In the genomic region with DNA sequence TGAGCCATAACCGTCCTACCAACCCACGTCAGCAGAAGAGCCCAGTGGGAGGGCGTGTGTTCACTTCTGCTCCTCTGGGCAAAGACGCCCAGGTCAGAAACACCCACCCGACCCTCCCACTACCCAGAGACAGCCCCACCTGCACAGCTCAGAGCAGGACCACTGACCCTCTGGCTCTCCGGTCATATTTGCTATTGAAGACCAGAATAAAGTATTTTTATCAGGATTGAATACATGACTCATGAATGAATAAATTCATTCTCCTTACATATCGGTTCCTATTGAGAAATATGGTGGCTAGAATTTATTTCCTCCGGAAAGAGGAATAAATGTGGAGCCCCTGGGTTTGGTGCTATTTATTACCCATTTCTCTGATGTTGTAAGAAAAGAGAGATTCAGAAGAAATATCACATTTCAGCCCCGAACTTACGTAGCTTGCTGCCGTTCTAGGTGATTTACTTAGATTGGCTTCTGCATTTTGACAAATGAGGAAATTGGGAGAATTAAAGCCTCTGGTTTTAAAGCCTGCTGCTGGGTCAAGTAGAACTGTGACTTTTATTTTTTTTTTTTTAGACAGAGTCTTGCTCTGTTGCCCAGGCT, we compare ENCODE assay signal across 8 cellular contexts. TPM values are rescaled to one million over a fixed set of nuclear protein-coding genes. Genes with fewer than 3 reads are reported as not detected.
DNase-seq lines count a peak whose midpoint lies in the region; ATAC-seq and TF ChIP-seq lines count a peak whose summit lies in the region.

No MANE protein-coding gene starts in this region.

- H3K27ac Mint-ChIP-seq in activated naive CD4-positive, alpha-beta T cell treated with anti-CD3 and anti-CD28 coated beads, Interleukin-2, amount 50 U/mL, for 24 hours = no peak overlapping the region
- H3K27ac Mint-ChIP-seq in type B pancreatic cell = no peak overlapping the region

- peak; percentile 37 for TF ChIP-seq CTCF in Panc1 (IDR thresholded peaks at IDR 0.05)
- no peak for TF ChIP-seq CTCF in gastroesophageal sphincter (IDR thresholded peaks at IDR 0.05)
- no peak for TF ChIP-seq CTCF in type B pancreatic cell (conservative IDR thresholded peaks at IDR 0.05)

- CTCF ChIA-PET in Panc1 (lab: Charles Lee) = no interaction called here

- H3K27me3 ChIP-seq in Panc1 (ENCODE audit: control insufficient read depth, insufficient read depth, low read length) = peaks cover 5% of the 10 kb centered on the region
- peaks cover 26% of the 10 kb centered on the region for H3K27me3 ChIP-seq in gastroesophageal sphincter

- H3K4me3 ChIP-seq in Panc1 (ENCODE audit: low read depth in 2 of 2, low read length in 2 of 2) = peak overlapping the region in 1 of 2 experiments; percentile 49; a peak in 1 of 4 replicates
- H3K4me3 ChIP-seq in gastroesophageal sphincter = peak overlapping the region in 1 of 2 donors; percentile 39

- TF ChIP-seq POLR2A in gastroesophageal sphincter (IDR thresholded peaks at IDR 0.05) = no peak

- no peaks in the 10 kb centered on the region for H3K9me3 ChIP-seq in Panc1 (ENCODE audit: control insufficient read depth, insufficient read depth, low read depth, low read length)
- peaks cover 0 to 11% (median 0%) of the 10 kb centered on the region in 3 donors for H3K9me3 ChIP-seq in gastroesophageal sphincter

- H3K4me1 ChIP-seq in Panc1 (ENCODE audit: control insufficient read depth, insufficient read depth, low read length) (no peaks in the 10 kb centered on the region; the same call in 1 of the 2 replicates), gastroesophageal sphincter (peaks cover 0 to 13% (median 4%) of the 10 kb centered on the region in 3 donors)

- H3K27ac ChIP-seq in Panc1 (ENCODE audit: low read length) (no peak overlapping the region), gastroesophageal sphincter (no peak overlapping the region)

- TF ChIP-seq EP300 in gastroesophageal sphincter (IDR thresholded peaks at IDR 0.05) = no peak

- no TSS peak for BruUV-seq in Panc1 (replicated peaks; lab: Mats Ljungman, UMichigan)

- H3K27me3 Mint-ChIP-seq in activated naive CD4-positive, alpha-beta T cell treated with anti-CD3 and anti-CD28 coated beads, Interleukin-2, amount 50 U/mL, for 24 hours = no peaks in the 10 kb centered on the region
- peaks cover 30% of the 10 kb centered on the region for H3K27me3 Mint-ChIP-seq in type B pancreatic cell

- WGBS in gastroesophageal sphincter (ENCODE audit: low coverage in 1 of 2), 2 donors = 39 to 46% methylated on average over 6 to 8 of the region's 11 CpGs

- no peaks in the 10 kb centered on the region for H3K36me3 Mint-ChIP-seq in activated naive CD4-positive, alpha-beta T cell treated with anti-CD3 and anti-CD28 coated beads, Interleukin-2, amount 50 U/mL, for 24 hours
- H3K36me3 Mint-ChIP-seq in type B pancreatic cell = no peaks in the 10 kb centered on the region

- H3K4me3 Mint-ChIP-seq in activated naive CD4-positive, alpha-beta T cell treated with anti-CD3 and anti-CD28 coated beads, Interleukin-2, amount 50 U/mL, for 24 hours = peak overlapping the region; percentile 87
- peak overlapping the region; percentile 81 for H3K4me3 Mint-ChIP-seq in type B pancreatic cell

- no peak; the same call in 1 of the 2 replicates for ATAC-seq in Panc1
- peak; percentile 3 for ATAC-seq in gastroesophageal sphincter
- ATAC-seq in GM19455 (IDR thresholded peaks at IDR 0.05; ENCODE audit: unreplicated experiment) = no peak
- ATAC-seq in HG03280 (IDR thresholded peaks at IDR 0.05; ENCODE audit: unreplicated experiment) = no peak

- H3K36me3 ChIP-seq in Panc1 (ENCODE audit: control insufficient read depth, insufficient read depth, low read length) (no peaks in the 10 kb centered on the region), gastroesophageal sphincter (no peaks in the 10 kb centered on the region)

- no peak for DNase-seq in activated naive CD4-positive, alpha-beta T cell treated with anti-CD3 and anti-CD28 coated beads, Interleukin-2, amount 50 U/mL, for 16 hours
- no peak for DNase-seq in Panc1 (ENCODE audit: low read depth, low spot score)
- DNase-seq in type B pancreatic cell (ENCODE audit: extremely low spot score, unreplicated experiment) = no peak
- DNase-seq in GM19240 (ENCODE audit: insufficient read length, low spot score) = no peak

- POLR2A ChIA-PET in Panc1 (lab: Charles Lee) = interaction anchor here (0.7 kb wide), 1 partner anchor 10 kb away, joined by 3 read pairs; no protein-coding TSS in a partner anchor

- intact Hi-C loops in Panc1 (cut with micrococcal nuclease; ENCODE audit: unreplicated experiment) = loop anchor here (2.0 kb wide), 1 partner anchor 35 kb away; no protein-coding TSS in a partner anchor

- no peaks in the 10 kb centered on the region for H3K9me3 Mint-ChIP-seq in activated naive CD4-positive, alpha-beta T cell treated with anti-CD3 and anti-CD28 coated beads, Interleukin-2, amount 50 U/mL, for 24 hours
- peaks cover 11% of the 10 kb centered on the region for H3K9me3 Mint-ChIP-seq in type B pancreatic cell

- in situ Hi-C loops in Panc1 (cut with HindIII; ENCODE audit: low pct_unique_long_range_greater_than_20kb, low sequenced_read_pairs) = no loop called here

- H3K4me1 Mint-ChIP-seq in activated naive CD4-positive, alpha-beta T cell treated with anti-CD3 and anti-CD28 coated beads, Interleukin-2, amount 50 U/mL, for 24 hours = peaks cover 46% of the 10 kb centered on the region
- H3K4me1 Mint-ChIP-seq in type B pancreatic cell (ENCODE audit: unreplicated experiment) = peaks cover 8% of the 10 kb centered on the region

RNA-seq across cellular contexts. Expression of a gene that starts 36.4 kb away (rescaled TPM):
- total RNA-seq in Panc1 (2021; ENCODE audit: unreplicated experiment) (0.23 TPM), gastroesophageal sphincter (1 to 10 TPM; 2.0 to 3.3 (median 3.0) TPM), type B pancreatic cell (ENCODE audit: low replicate concordance) (1.9 TPM in 1 of 2 replicates, not detected in the other)
- polyA plus RNA-seq in Panc1 (2012; ENCODE audit: insufficient read length) = 0.25 TPM

RNA-seq across cellular contexts. Expression of a gene that starts 57.3 kb away (rescaled TPM):
- total RNA-seq in Panc1 (2021; ENCODE audit: unreplicated experiment) (21.1 TPM), gastroesophageal sphincter (1 to 10 TPM in 1 of 4 donors, under 1 TPM in 3; 0.31 to 3.0 (median 0.38) TPM), type B pancreatic cell (ENCODE audit: low replicate concordance) (0.17 and 0.19 TPM in 2 replicates)
- polyA plus RNA-seq in Panc1 (2012; ENCODE audit: insufficient read length) = 7.5 TPM
